Comparison of ENCODE assay signal across 28 cellular contexts in genomic region chr10:11513727-11514126, GRCh38.
"Had no signal": no experiment of that assay in that cellular context is flagged by ENCODE, and none has a peak within 500 bp of the region (broad histone marks: within the 10 kb centered on the region; RNA-seq: fewer than 3 reads in every experiment).

No MANE protein-coding gene starts in this region.

- H3K36me3 ChIP-seq: ovary, tibial artery, transverse colon, vagina had no signal

- H3K9me3 ChIP-seq: ovary, psoas muscle, spleen, suprapubic skin, testis, tibial artery, transverse colon, vagina had no signal

- H3K27me3 ChIP-seq: neural progenitor cell, ovary, spleen, suprapubic skin, testis, tibial artery, transverse colon, vagina had no signal

- ATAC-seq: naive thymus-derived CD4-positive, alpha-beta T cell; natural killer cell; psoas muscle; right cardiac atrium; sciatic nerve; stimulated activated memory B cell treated with anti-CD40 and anti-IgM and Interleukin-4, amounts not matched to agents 10 μg/mL and 1 μg/mL and 100 μg/mL, for 72 hours; stimulated activated naive CD8-positive, alpha-beta T cell treated with anti-CD3 and anti-CD28 coated beads, Interleukin-15, amount 100 ng/mL, for 72 hours; stimulated activated naive CD8-positive, alpha-beta T cell treated with anti-CD3 and anti-CD28 coated beads, Interleukin-15, Interleukin-2, amounts not matched to agents 100 U/mL and 50 U/mL, for 24 hours had no signal

- H3K4me2 ChIP-seq: neural progenitor cell, smooth muscle cell had no signal

- H3K79me2 ChIP-seq: parathyroid adenoma had no signal

- DNase-seq: naive thymus-derived CD4-positive, alpha-beta T cell; natural killer cell; occipital lobe; ovary; posterior cingulate gyrus; psoas muscle; right cardiac atrium; spleen; stimulated activated CD4-positive, alpha-beta T cell treated with anti-CD3 and anti-CD28 coated beads, Interleukin-12 subunit alpha, Interleukin-12 subunit beta, amount 100 ng/mL, for 4 hours; stimulated activated CD4-positive, alpha-beta T cell treated with anti-CD3 and anti-CD28 coated beads, Interleukin-1b, Interleukin-23, amount 100 ng/mL, for 48 hours; stimulated activated CD4-positive, alpha-beta T cell treated with anti-CD3 and anti-CD28 coated beads, Interleukin-4, amount 100 ng/mL, for 1 hour; stimulated activated CD4-positive, alpha-beta T cell treated with anti-CD3 and anti-CD28 coated beads, Interleukin-4, amount 100 ng/mL, for 4 hours; stimulated activated CD8-positive, alpha-beta memory T cell treated with anti-CD3 and anti-CD28 coated beads, Interleukin-4, amount 100 ng/mL, for 48 hours; stimulated activated naive CD4-positive, alpha-beta T cell; stimulated activated naive CD8-positive, alpha-beta T cell treated with anti-CD3 and anti-CD28 coated beads, Interleukin-15, amount 100 ng/mL, for 72 hours; stimulated activated naive CD8-positive, alpha-beta T cell treated with anti-CD3 and anti-CD28 coated beads, Interleukin-15, Interleukin-2, amounts not matched to agents 100 U/mL and 50 U/mL, for 24 hours; testis; tibial artery; transverse colon had no signal

- FAIRE-seq: urothelium cell line had no signal

- H2AFZ ChIP-seq: neural progenitor cell, parathyroid adenoma had no signal

- H3K27ac ChIP-seq: neural progenitor cell, ovary, parathyroid adenoma, psoas muscle, skin epidermis, spleen, suprapubic skin, testis, tibial artery, transverse colon, vagina had no signal

- H3K4me3 ChIP-seq: neural progenitor cell, ovary, psoas muscle, skin epidermis, smooth muscle cell, spleen, suprapubic skin, testis, tibial artery, transverse colon, vagina had no signal

- H3K4me1 ChIP-seq: parathyroid adenoma, psoas muscle, tibial artery, transverse colon, vagina had no signal

- H3K9ac ChIP-seq: neural progenitor cell, parathyroid adenoma had no signal
